1 cellular context compared by ENCODE assay signal in the genomic region with DNA sequence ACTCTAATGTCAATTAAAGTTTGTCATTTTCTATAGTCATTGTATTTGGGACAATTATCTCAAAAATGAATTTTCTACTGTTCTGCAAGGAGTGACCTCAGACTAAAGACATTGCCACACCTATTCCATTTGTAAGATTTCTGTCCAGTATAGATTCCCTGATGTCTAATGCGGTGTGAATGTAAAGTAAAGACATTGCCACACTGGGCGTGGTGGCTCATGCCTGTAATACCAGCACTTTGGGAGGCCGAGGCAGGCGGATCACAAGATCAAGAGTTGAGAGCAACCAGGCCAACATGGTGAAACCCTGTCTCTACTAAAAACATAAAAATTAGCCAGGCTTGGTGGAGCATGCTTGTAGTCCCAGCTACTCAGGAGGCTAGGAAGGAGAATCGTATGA.
TF ChIP-seq lines count a peak whose summit lies in the region.

No MANE protein-coding gene starts in this region.

TF ChIP-seq in HepG2, 621 proteins besides CTCF, POLR2A, EP300 and RAD21:
- no peak for TF ChIP-seq ZNF121 (CRISPR knock-in tag; IDR thresholded peaks at IDR 0.05)
- no peak for TF ChIP-seq ZNF850 (CRISPR knock-in tag; conservative IDR thresholded peaks at IDR 0.05)
- no peak for TF ChIP-seq AKAP8 (CRISPR knock-in tag; IDR thresholded peaks at IDR 0.05)
- TF ChIP-seq FOSL2 (CRISPR knock-in tag; IDR thresholded peaks at IDR 0.05) = no peak
- no peak for TF ChIP-seq ZNF572 (CRISPR knock-in tag; IDR thresholded peaks at IDR 0.05)
- no peak for TF ChIP-seq ZNF562 (CRISPR knock-in tag; IDR thresholded peaks at IDR 0.05; ENCODE audit: borderline replicate concordance)
- TF ChIP-seq, protein P1, sequence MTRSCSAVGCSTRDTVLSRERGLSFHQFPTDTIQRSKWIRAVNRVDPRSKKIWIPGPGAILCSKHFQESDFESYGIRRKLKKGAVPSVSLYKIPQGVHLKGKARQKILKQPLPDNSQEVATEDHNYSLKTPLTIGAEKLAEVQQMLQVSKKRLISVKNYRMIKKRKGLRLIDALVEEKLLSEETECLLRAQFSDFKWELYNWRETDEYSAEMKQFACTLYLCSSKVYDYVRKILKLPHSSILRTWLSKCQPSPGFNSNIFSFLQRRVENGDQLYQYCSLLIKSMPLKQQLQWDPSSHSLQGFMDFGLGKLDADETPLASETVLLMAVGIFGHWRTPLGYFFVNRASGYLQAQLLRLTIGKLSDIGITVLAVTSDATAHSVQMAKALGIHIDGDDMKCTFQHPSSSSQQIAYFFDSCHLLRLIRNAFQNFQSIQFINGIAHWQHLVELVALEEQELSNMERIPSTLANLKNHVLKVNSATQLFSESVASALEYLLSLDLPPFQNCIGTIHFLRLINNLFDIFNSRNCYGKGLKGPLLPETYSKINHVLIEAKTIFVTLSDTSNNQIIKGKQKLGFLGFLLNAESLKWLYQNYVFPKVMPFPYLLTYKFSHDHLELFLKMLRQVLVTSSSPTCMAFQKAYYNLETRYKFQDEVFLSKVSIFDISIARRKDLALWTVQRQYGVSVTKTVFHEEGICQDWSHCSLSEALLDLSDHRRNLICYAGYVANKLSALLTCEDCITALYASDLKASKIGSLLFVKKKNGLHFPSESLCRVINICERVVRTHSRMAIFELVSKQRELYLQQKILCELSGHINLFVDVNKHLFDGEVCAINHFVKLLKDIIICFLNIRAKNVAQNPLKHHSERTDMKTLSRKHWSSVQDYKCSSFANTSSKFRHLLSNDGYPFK (CRISPR knock-in tag; IDR thresholded peaks at IDR 0.05; ENCODE audit: borderline replicate concordance) = no peak
- TF ChIP-seq TP53 (CRISPR knock-in tag; conservative IDR thresholded peaks at IDR 0.05) = no peak
- TF ChIP-seq, protein P2, sequence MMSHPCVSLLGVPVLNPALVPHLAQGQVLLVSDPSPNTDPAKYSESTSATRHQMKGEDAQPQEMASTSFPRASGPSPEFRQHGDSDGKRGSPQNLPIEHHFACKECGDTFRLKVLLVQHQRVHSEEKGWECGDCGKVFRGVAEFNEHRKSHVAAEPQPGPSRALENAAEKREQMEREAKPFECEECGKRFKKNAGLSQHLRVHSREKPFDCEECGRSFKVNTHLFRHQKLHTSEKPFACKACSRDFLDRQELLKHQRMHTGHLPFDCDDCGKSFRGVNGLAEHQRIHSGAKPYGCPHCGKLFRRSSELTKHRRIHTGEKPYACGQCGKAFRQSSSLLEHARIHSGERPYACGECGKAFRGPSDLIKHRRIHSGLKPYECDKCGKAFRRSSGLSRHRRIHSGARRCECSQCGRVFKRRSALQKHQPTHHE (CRISPR knock-in tag; IDR thresholded peaks at IDR 0.05; ENCODE audit: borderline replicate concordance) = no peak
- TF ChIP-seq HNF4G (IDR thresholded peaks at IDR 0.05; ENCODE audit: borderline replicate concordance, low read depth, low read length) = no peak
- no peak for TF ChIP-seq HNF4G (CRISPR knock-in tag; IDR thresholded peaks at IDR 0.05; ENCODE audit: borderline replicate concordance, low read depth)
- no peak for TF ChIP-seq ZNF761 (CRISPR knock-in tag; conservative IDR thresholded peaks at IDR 0.05)
- TF ChIP-seq TEAD2 (CRISPR knock-in tag; IDR thresholded peaks at IDR 0.05) = no peak
- TF ChIP-seq, protein P3, sequence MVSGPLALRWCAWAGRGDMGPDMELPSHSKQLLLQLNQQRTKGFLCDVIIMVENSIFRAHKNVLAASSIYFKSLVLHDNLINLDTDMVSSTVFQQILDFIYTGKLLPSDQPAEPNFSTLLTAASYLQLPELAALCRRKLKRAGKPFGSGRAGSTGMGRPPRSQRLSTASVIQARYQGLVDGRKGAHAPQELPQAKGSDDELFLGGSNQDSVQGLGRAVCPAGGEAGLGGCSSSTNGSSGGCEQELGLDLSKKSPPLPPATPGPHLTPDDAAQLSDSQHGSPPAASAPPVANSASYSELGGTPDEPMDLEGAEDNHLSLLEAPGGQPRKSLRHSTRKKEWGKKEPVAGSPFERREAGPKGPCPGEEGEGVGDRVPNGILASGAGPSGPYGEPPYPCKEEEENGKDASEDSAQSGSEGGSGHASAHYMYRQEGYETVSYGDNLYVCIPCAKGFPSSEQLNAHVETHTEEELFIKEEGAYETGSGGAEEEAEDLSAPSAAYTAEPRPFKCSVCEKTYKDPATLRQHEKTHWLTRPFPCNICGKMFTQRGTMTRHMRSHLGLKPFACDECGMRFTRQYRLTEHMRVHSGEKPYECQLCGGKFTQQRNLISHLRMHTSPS (CRISPR knock-in tag; IDR thresholded peaks at IDR 0.05; ENCODE audit: low read depth) = no peak
- no peak for TF ChIP-seq ZNF607 (CRISPR knock-in tag; IDR thresholded peaks at IDR 0.05; ENCODE audit: borderline replicate concordance)
- no peak for TF ChIP-seq MED13 (CRISPR knock-in tag; IDR thresholded peaks at IDR 0.05)
- TF ChIP-seq ZEB1 (IDR thresholded peaks at IDR 0.05; ENCODE audit: insufficient replicate concordance, low read depth) = no peak
- TF ChIP-seq ZFP62 (CRISPR knock-in tag; IDR thresholded peaks at IDR 0.05) = no peak
- no peak for TF ChIP-seq KLF15 (CRISPR knock-in tag; IDR thresholded peaks at IDR 0.05; ENCODE audit: borderline replicate concordance)
TF ChIP-seq in HepG2: peak in this region for 0.
